ENCODE assay signal across 8 cellular contexts in the genomic region with DNA sequence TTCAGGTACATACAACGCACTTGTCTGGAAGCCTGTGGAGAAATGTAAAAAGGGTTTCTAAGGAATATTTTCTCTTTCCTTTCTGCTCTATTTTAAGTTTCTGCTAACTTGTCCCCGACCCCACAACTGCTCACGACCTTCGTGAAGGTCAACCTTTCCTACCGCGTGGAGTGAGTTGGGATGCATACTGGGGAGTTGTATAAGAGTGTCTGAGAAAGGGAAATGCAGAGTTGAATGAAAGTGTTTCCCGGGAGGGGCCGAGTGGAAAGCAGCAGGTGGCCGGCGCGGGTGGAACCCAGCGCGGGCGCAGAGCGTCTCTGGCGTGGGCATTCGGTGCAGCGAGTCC. TPM values are rescaled to one million over a fixed set of nuclear protein-coding genes. Genes with fewer than 3 reads are reported as not detected.
DNase-seq lines count a peak whose midpoint lies in the region; ATAC-seq and TF ChIP-seq lines count a peak whose summit lies in the region.

No MANE protein-coding gene starts in this region.

- TF ChIP-seq CTCF in GM12864 (IDR thresholded peaks at IDR 0.05; ENCODE audit: low read depth, low read length, missing control alignments) (no peak), hepatocyte (IDR thresholded peaks at IDR 0.05; ENCODE audit: poor library complexity) (no peak), sigmoid colon (IDR thresholded peaks at IDR 0.05) (no peak)

- H3K27me3 Mint-ChIP-seq in activated CD4-positive, alpha-beta memory T cell treated with anti-CD3 and anti-CD28 coated beads, Interleukin-2, amount 10 ng/mL, durations not matched to agents 7 days and 5 days, result peaks cover 49% of the 10 kb centered on the region

- DNase-seq in GM12864 (ENCODE audit: low read depth) (no peak), hepatocyte (ENCODE audit: low spot score) (no peak), sigmoid colon (no peak), NCI-H345 treated with DMSO at 0.1 percent for 48 hours (lab: John Stamatoyannopoulos, UW; ENCODE audit: unreplicated experiment) (no peak)
- no peak for DNase-seq in activated CD4-positive, alpha-beta memory T cell treated with anti-CD3 and anti-CD28 coated beads, Interleukin-2, amount 10 ng/mL, durations not matched to agents 7 days and 5 days

- WGBS in hepatocyte (ENCODE audit: low lambda C conversion rate, missing lambda C conversion rate), result 8% methylated on average over 17 of the region's 18 CpGs
- 4 to 7% methylated on average over 18 of the region's 18 CpGs for WGBS in sigmoid colon, 2 donors

- intact Hi-C loops in sigmoid colon (cut with DNase I), result no loop called here

- H3K4me1 Mint-ChIP-seq in activated CD4-positive, alpha-beta memory T cell treated with anti-CD3 and anti-CD28 coated beads, Interleukin-2, amount 10 ng/mL, durations not matched to agents 7 days and 5 days, result peaks cover 27% of the 10 kb centered on the region

- POLR2A ChIA-PET in activated CD4-positive, alpha-beta memory T cell treated with anti-CD3 and anti-CD28 coated beads, Interleukin-2, amount 10 ng/mL, durations not matched to agents 7 days and 5 days (lab: Charles Lee), result interaction anchor here (1.4 to 4.0 kb wide), 2 partner anchors 16 to 104 kb away, joined by 5 to 28 read pairs; a partner anchor contains a TSS

- H4K20me1 ChIP-seq in hepatocyte (ENCODE audit: insufficient read depth, poor library complexity, severe bottlenecking), result no peaks in the 10 kb centered on the region

- ATAC-seq in HG03342 (IDR thresholded peaks at IDR 0.05; ENCODE audit: unreplicated experiment) (no peak), HG02798 (IDR thresholded peaks at IDR 0.05; ENCODE audit: poor library complexity, unreplicated experiment) (no peak), GM19463 (IDR thresholded peaks at IDR 0.05; ENCODE audit: unreplicated experiment) (no peak)

- H3K4me2 ChIP-seq in hepatocyte, result peak overlapping the region; percentile 98

- H3K36me3 ChIP-seq in hepatocyte (replicated peaks; ENCODE audit: insufficient read depth, low read depth), result no peaks in the 10 kb centered on the region
- H3K36me3 ChIP-seq in sigmoid colon, result no peaks in the 10 kb centered on the region

- H3K27ac Mint-ChIP-seq in activated CD4-positive, alpha-beta memory T cell treated with anti-CD3 and anti-CD28 coated beads, Interleukin-2, amount 10 ng/mL, durations not matched to agents 7 days and 5 days, result no peak overlapping the region

- no peak for TF ChIP-seq POLR2A in sigmoid colon (IDR thresholded peaks at IDR 0.05)

- H3K79me2 ChIP-seq in hepatocyte, result no peaks in the 10 kb centered on the region

- H3K27ac ChIP-seq in hepatocyte, result no peak overlapping the region
- peak overlapping the region in 2 of 4 donors; percentile 15 to 67 for H3K27ac ChIP-seq in sigmoid colon

- no peaks in the 10 kb centered on the region for H3K9me3 ChIP-seq in hepatocyte (ENCODE audit: low read depth)
- no peaks in the 10 kb centered on the region for H3K9me3 ChIP-seq in sigmoid colon

- H3K4me1 ChIP-seq in hepatocyte (ENCODE audit: insufficient read depth) (no peaks in the 10 kb centered on the region), sigmoid colon (peaks cover 0 to 13% (median 11%) of the 10 kb centered on the region in 4 donors)

- no peaks in the 10 kb centered on the region for H3K9me2 ChIP-seq in hepatocyte (replicated peaks; ENCODE audit: insufficient read depth)

- no peak for TF ChIP-seq EP300 in sigmoid colon (IDR thresholded peaks at IDR 0.05)

- H3K27me3 ChIP-seq in hepatocyte (peaks cover 55% of the 10 kb centered on the region), sigmoid colon (peaks cover 9 to 64% (median 38%) of the 10 kb centered on the region in 3 donors)

- H3K4me3 Mint-ChIP-seq in activated CD4-positive, alpha-beta memory T cell treated with anti-CD3 and anti-CD28 coated beads, Interleukin-2, amount 10 ng/mL, durations not matched to agents 7 days and 5 days, result peak overlapping the region; percentile 68

- H3K4me3 ChIP-seq in GM12864 (ENCODE audit: low read depth, low read length), result peak overlapping the region; percentile 51
- peak overlapping the region; percentile 79 for H3K4me3 ChIP-seq in hepatocyte
- H3K4me3 ChIP-seq in sigmoid colon, result peak overlapping the region; percentile 39 to 56 (median 46)

- peaks cover 15% of the 10 kb centered on the region for H3K36me3 Mint-ChIP-seq in activated CD4-positive, alpha-beta memory T cell treated with anti-CD3 and anti-CD28 coated beads, Interleukin-2, amount 10 ng/mL, durations not matched to agents 7 days and 5 days (ENCODE audit: low read depth)

- CTCF ChIA-PET in activated CD4-positive, alpha-beta memory T cell treated with anti-CD3 and anti-CD28 coated beads, Interleukin-2, amount 10 ng/mL, durations not matched to agents 7 days and 5 days (lab: Charles Lee), result interaction anchor here (0.6 to 1.5 kb wide), 2 partner anchors 35 to 87 kb away, joined by 3 to 6 read pairs; no protein-coding TSS in a partner anchor

- peak overlapping the region; percentile 81 for H2AFZ ChIP-seq in hepatocyte

- H3K9me3 Mint-ChIP-seq in activated CD4-positive, alpha-beta memory T cell treated with anti-CD3 and anti-CD28 coated beads, Interleukin-2, amount 10 ng/mL, durations not matched to agents 7 days and 5 days, result peaks cover 9% of the 10 kb centered on the region

RNA-seq across cellular contexts. Expression of a gene that starts 17.9 kb away (rescaled TPM):
- total RNA-seq in activated CD4-positive, alpha-beta memory T cell treated with anti-CD3 and anti-CD28 coated beads, Interleukin-2, amount 10 ng/mL, durations not matched to agents 7 days and 5 days, result 10 to 100 TPM; 23.7 to 25.2 TPM
- total RNA-seq in hepatocyte, result 29.8 and 30.7 TPM in 2 replicates
- 14.2 and 16.2 TPM in 2 replicates for polyA plus RNA-seq in hepatocyte
- 10 to 100 TPM; 11.5 to 21.9 (median 17.2) TPM for total RNA-seq in sigmoid colon
- 10 to 100 TPM; 16.2 to 36.8 (median 22.2) TPM for polyA plus RNA-seq in sigmoid colon
